In genomic region chr10:28663576-28664368, GRCh38 we compare ENCODE assay signal across 8 cellular contexts. TPM values are rescaled to one million over a fixed set of nuclear protein-coding genes. Genes with fewer than 3 reads are reported as not detected.
DNase-seq lines count a peak whose midpoint lies in the region; ATAC-seq, FAIRE-seq and TF ChIP-seq lines count a peak whose summit lies in the region.

No MANE protein-coding gene starts in this region.

- CTCF ChIA-PET in HepG2 (lab: Yijun Ruan, JAX; ENCODE audit: low intra/inter-chr PET ratio, low total read pairs), result interaction anchor here (1.3 to 3.5 kb wide), 4 partner anchors 328 to 641 kb away, joined by 4 to 24 read pairs (median 16); no protein-coding TSS in a partner anchor

- no TSS peak for BruUV-seq in HepG2 (replicated peaks; lab: Mats Ljungman, UMichigan)

- H2AFZ ChIP-seq in HepG2 (ENCODE audit: low read length), result no peak overlapping the region

- POLR2A ChIA-PET in HepG2 (lab: Yijun Ruan, JAX), result interaction anchor here (1.6 kb wide), 1 partner anchor 14 kb away, joined by 3 read pairs; the partner anchor contains the start of gene BAMBI

- DNase-seq in C1 segment of cervical spinal cord (lab: John Stamatoyannopoulos, UW) (peak in 10 of 14 donors; percentile 31 to 60 (median 48)), GM19238 (ENCODE audit: insufficient read length, low spot score) (peak; percentile 65), NCI-H446 treated with DMSO at 0.1 percent for 48 hours (lab: John Stamatoyannopoulos, UW) (peak; percentile 11), choroid plexus epithelial cell (ENCODE audit: low read depth) (peak; percentile 96), HepG2 (ENCODE audit: low spot score) (peak; percentile 77)
- peak; percentile 50 to 54 for DNase-seq in activated CD4-positive, alpha-beta T cell treated with anti-CD3 and anti-CD28 coated beads for 24 hours (ENCODE audit: low read depth in 2 of 2)
- peak; percentile 58 to 64 for DNase-seq in stimulated activated CD4-positive, alpha-beta T cell treated with anti-CD3 and anti-CD28 coated beads, Interleukin-4, amount 100 ng/mL, for 4 hours

- peaks cover 4 to 34% of the 10 kb centered on the region in 2 experiments for H3K27me3 ChIP-seq in HepG2 (ENCODE audit: control insufficient read depth in 1 of 2, insufficient read depth in 2 of 2, low read length in 2 of 2)

- no peak overlapping the region for H3K9ac ChIP-seq in HepG2 (ENCODE audit: insufficient read depth, low read depth, low read length)

- TF ChIP-seq RAD21 in HepG2 (CRISPR knock-in tag; IDR thresholded peaks at IDR 0.05), result peak; percentile 90

- H3K36me3 ChIP-seq in HepG2 (replicated peaks in 1 of 2; ENCODE audit: control insufficient read depth in 1 of 2, insufficient read depth in 2 of 2, low read length in 2 of 2), result no peaks in the 10 kb centered on the region

- peak; percentile 73 for FAIRE-seq in HepG2 (lab: Jason Lieb, UNC)

- TF ChIP-seq CTCF in choroid plexus epithelial cell (conservative IDR thresholded peaks at IDR 0.05; ENCODE audit: low read depth, low read length) (peak; percentile 100), HepG2 (CRISPR knock-in tag; IDR thresholded peaks at IDR 0.05) (peak; percentile 91)

- H3K4me3 ChIP-seq in choroid plexus epithelial cell (ENCODE audit: low read depth, low read length), result no peak overlapping the region
- H3K4me3 ChIP-seq in HepG2 (replicated peaks in 1 of 3; ENCODE audit: insufficient read depth in 1 of 3, low read depth in 2 of 3, low read length in 3 of 3), result no peak overlapping the region

- peaks cover 18% of the 10 kb centered on the region for H3K4me1 ChIP-seq in HepG2 (ENCODE audit: insufficient read depth, low read length)

- no peak overlapping the region for H3K27ac ChIP-seq in HepG2 (ENCODE audit: extremely low read length, insufficient read depth, low read length)

- intact Hi-C loops in HepG2 (cut with micrococcal nuclease; ENCODE audit: unreplicated experiment), result loop anchor here (1.0 to 2.0 kb wide), 4 partner anchors 35 to 641 kb away; no protein-coding TSS in a partner anchor

- H3K9me3 ChIP-seq in HepG2 (ENCODE audit: low read length), result no peaks in the 10 kb centered on the region

- peak; percentile 87 for ATAC-seq in HG03354 (IDR thresholded peaks at IDR 0.05; ENCODE audit: poor library complexity, severe bottlenecking, unreplicated experiment)
- peak; percentile 94 for ATAC-seq in HepG2

- in situ Hi-C loops in HepG2 (cut with HindIII; ENCODE audit: extremely low pct_ligation_motif_present, low pct_unique_long_range_greater_than_20kb), result no loop called here

- WGBS in HepG2 (ENCODE audit: low lambda C conversion rate), result 2% methylated on average over 9 of the region's 9 CpGs

- H3K79me2 ChIP-seq in HepG2 (ENCODE audit: insufficient read depth, low read length), result no peaks in the 10 kb centered on the region

- H4K20me1 ChIP-seq in HepG2 (ENCODE audit: insufficient read depth, low read length), result no peaks in the 10 kb centered on the region

- TF ChIP-seq EP300 in HepG2 (IDR thresholded peaks at IDR 0.05; ENCODE audit: low read depth in 2 of 2, low read length in 2 of 2) (no peak), HepG2 (CRISPR knock-in tag; IDR thresholded peaks at IDR 0.05; ENCODE audit: borderline replicate concordance) (no peak)

- no peak overlapping the region for H3K4me2 ChIP-seq in HepG2 (ENCODE audit: low read depth, low read length)

- TF ChIP-seq POLR2A in HepG2 (IDR thresholded peaks at IDR 0.05; ENCODE audit: insufficient read depth in 1 of 2, low read depth in 2 of 2, low read length in 2 of 2), result no peak

TF ChIP-seq in HepG2, 621 proteins besides CTCF, POLR2A, EP300 and RAD21 (continues in another document):
- TF ChIP-seq ZNF747 (CRISPR knock-in tag; IDR thresholded peaks at IDR 0.05; ENCODE audit: borderline replicate concordance), result no peak
- TF ChIP-seq HNF4A (CRISPR knock-in tag; IDR thresholded peaks at IDR 0.05), result no peak
- TF ChIP-seq BRCA1 (CRISPR knock-in tag; IDR thresholded peaks at IDR 0.05), result no peak
- TF ChIP-seq PHF20 (CRISPR knock-in tag; IDR thresholded peaks at IDR 0.05), result no peak
- TF ChIP-seq, protein P1, sequence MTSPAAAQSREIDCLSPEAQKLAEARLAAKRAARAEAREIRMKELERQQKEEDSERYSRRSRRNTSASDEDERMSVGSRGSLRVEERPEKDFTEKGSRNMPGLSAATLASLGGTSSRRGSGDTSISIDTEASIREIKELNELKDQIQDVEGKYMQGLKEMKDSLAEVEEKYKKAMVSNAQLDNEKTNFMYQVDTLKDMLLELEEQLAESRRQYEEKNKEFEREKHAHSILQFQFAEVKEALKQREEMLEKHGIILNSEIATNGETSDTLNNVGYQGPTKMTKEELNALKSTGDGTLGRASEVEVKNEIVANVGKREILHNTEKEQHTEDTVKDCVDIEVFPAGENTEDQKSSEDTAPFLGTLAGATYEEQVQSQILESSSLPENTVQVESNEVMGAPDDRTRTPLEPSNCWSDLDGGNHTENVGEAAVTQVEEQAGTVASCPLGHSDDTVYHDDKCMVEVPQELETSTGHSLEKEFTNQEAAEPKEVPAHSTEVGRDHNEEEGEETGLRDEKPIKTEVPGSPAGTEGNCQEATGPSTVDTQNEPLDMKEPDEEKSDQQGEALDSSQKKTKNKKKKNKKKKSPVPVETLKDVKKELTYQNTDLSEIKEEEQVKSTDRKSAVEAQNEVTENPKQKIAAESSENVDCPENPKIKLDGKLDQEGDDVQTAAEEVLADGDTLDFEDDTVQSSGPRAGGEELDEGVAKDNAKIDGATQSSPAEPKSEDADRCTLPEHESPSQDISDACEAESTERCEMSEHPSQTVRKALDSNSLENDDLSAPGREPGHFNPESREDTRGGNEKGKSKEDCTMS (CRISPR knock-in tag; conservative IDR thresholded peaks at IDR 0.05), result no peak
- no peak for TF ChIP-seq PRMT3 (CRISPR knock-in tag; IDR thresholded peaks at IDR 0.05; ENCODE audit: borderline replicate concordance, low read depth)
- no peak for TF ChIP-seq BRD4 (CRISPR knock-in tag; IDR thresholded peaks at IDR 0.05)
- no peak for TF ChIP-seq ZNF782 (CRISPR knock-in tag; IDR thresholded peaks at IDR 0.05; ENCODE audit: borderline replicate concordance)
- TF ChIP-seq THAP11 (CRISPR knock-in tag; IDR thresholded peaks at IDR 0.05), result peak; percentile 40; the same call in 1 of the 2 replicates
- TF ChIP-seq, protein P2, sequence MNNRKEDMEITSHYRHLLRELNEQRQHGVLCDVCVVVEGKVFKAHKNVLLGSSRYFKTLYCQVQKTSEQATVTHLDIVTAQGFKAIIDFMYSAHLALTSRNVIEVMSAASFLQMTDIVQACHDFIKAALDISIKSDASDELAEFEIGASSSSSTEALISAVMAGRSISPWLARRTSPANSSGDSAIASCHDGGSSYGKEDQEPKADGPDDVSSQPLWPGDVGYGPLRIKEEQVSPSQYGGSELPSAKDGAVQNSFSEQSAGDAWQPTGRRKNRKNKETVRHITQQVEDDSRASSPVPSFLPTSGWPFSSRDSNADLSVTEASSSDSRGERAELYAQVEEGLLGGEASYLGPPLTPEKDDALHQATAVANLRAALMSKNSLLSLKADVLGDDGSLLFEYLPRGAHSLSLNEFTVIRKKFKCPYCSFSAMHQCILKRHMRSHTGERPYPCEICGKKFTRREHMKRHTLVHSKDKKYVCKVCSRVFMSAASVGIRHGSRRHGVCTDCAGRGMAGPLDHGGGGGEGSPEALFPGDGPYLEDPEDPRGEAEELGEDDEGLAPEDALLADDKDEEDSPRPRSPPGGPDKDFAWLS (CRISPR knock-in tag; IDR thresholded peaks at IDR 0.05; ENCODE audit: borderline replicate concordance), result no peak
- TF ChIP-seq SALL2 (CRISPR knock-in tag; IDR thresholded peaks at IDR 0.05), result no peak
- peak; percentile 44 for TF ChIP-seq FOSL2 (CRISPR knock-in tag; IDR thresholded peaks at IDR 0.05)
- TF ChIP-seq RAD51 (IDR thresholded peaks at IDR 0.05; ENCODE audit: borderline replicate concordance), result no peak
- no peak for TF ChIP-seq ZNF674 (CRISPR knock-in tag; IDR thresholded peaks at IDR 0.05; ENCODE audit: low read depth)
- no peak for TF ChIP-seq ZNF556 (CRISPR knock-in tag; IDR thresholded peaks at IDR 0.05; ENCODE audit: borderline replicate concordance)
- no peak for TF ChIP-seq ZNF777 (CRISPR knock-in tag; IDR thresholded peaks at IDR 0.05)
- no peak for TF ChIP-seq GFI1 (CRISPR knock-in tag; IDR thresholded peaks at IDR 0.05; ENCODE audit: borderline replicate concordance)

RNA-seq across cellular contexts. Expression of gene BAMBI, which starts 13.5 kb away (rescaled TPM):
- 13.2 and 23.6 TPM in 2 replicates for total RNA-seq in HepG2 (2016; rRNA removed; fragmentation: Illumina TruSeq; extraction: Trizol)
- 5.9 and 7.5 TPM in 2 replicates for total RNA-seq in HepG2 (2016; cell fraction: cytosol; rRNA removed; fragmentation: Illumina TruSeq; extraction: Trizol; ENCODE audit: low read depth)
- total RNA-seq in HepG2 (2016; cell fraction: insoluble cytoplasmic fraction; rRNA removed; fragmentation: Illumina TruSeq; extraction: Trizol), result 13.9 and 23.0 TPM in 2 replicates
- 12.2 and 13.9 TPM in 2 replicates for total RNA-seq in HepG2 (2016; cell fraction: membrane; rRNA removed; fragmentation: Illumina TruSeq; extraction: Trizol)
- 26.5 and 27.4 TPM in 2 replicates for total RNA-seq in HepG2 (2016; cell fraction: nucleus; rRNA removed; fragmentation: Illumina TruSeq; extraction: Trizol)
- 12.0 and 12.9 TPM in 2 replicates for polyA plus RNA-seq in HepG2 (2011; rRNA removed)
- 11.4 and 12.6 TPM in 2 replicates for polyA plus RNA-seq in HepG2 (2011; cell fraction: cytosol; rRNA removed)
- polyA plus RNA-seq in HepG2 (2011; cell fraction: nucleus; rRNA removed), result 15.1 and 17.1 TPM in 2 replicates
- 14.8 and 39.0 TPM in 2 replicates for polyA plus RNA-seq in HepG2 (2012)
- polyA plus RNA-seq in HepG2 (2016; cell fraction: cytosol; fragmentation: Illumina TruSeq; extraction: Trizol; ENCODE audit: low read depth), result 3.1 and 4.6 TPM in 2 replicates
- polyA plus RNA-seq in HepG2 (2016; cell fraction: insoluble cytoplasmic fraction; fragmentation: Illumina TruSeq; extraction: Trizol; ENCODE audit: low read depth), result 11.2 and 12.5 TPM in 2 replicates
- polyA plus RNA-seq in HepG2 (2016; cell fraction: membrane; fragmentation: Illumina TruSeq; extraction: Trizol; ENCODE audit: low read depth), result 6.7 and 8.6 TPM in 2 replicates
- polyA plus RNA-seq in HepG2 (2016; cell fraction: nucleus; fragmentation: Illumina TruSeq; extraction: Trizol; ENCODE audit: insufficient read depth, low read depth), result 45.7 and 45.8 TPM in 2 replicates
- 2.5 and 6.7 TPM in 2 replicates for polyA minus RNA-seq in HepG2 (2011; rRNA and poly(A)+ RNA removed; ENCODE audit: low replicate concordance)
- 6.2 and 7.0 TPM in 2 replicates for polyA minus RNA-seq in HepG2 (2011; cell fraction: cytosol; rRNA and poly(A)+ RNA removed)
- polyA minus RNA-seq in HepG2 (2011; cell fraction: nucleus; rRNA and poly(A)+ RNA removed), result 6.8 and 10.7 TPM in 2 replicates

Comparison
In these comparisons a context has a peak if more than half of its experiments do, and no peak if none do; other contexts are left out.
1. DNase-seq: peak in every context shown above with its lines; median percentile 96 in choroid plexus epithelial cell; 77 in HepG2; 65 in GM19238; 61 in stimulated activated CD4-positive, alpha-beta T cell treated with anti-CD3 and anti-CD28 coated beads, Interleukin-4, amount 100 ng/mL, for 4 hours; 52 in activated CD4-positive, alpha-beta T cell treated with anti-CD3 and anti-CD28 coated beads for 24 hours; 48 in C1 segment of cervical spinal cord; 11 in NCI-H446 treated with DMSO at 0.1 percent for 48 hours.